ENCODE assay signal across 31 cellular contexts in the genomic region with DNA sequence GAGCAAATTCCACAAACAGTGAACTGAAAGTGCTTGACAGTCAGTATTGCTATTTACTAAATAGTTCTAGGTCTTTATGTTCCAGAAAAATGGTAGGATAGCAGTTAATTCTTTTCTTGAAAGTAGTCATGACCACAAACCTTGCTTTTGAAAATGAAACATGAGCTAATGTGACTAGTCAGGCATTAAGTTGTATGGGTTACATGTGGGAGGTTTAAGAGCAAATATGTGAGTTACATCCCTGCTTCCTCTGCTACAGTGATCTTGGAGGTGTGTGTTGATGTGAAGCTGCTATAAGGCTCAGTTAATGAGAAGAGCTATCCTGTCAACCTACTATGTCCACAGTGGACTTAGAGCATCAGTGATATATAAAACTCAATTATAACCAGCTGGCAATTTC.
DNase-seq lines count a peak whose midpoint lies in the region; ATAC-seq and TF ChIP-seq lines count a peak whose summit lies in the region.
"Had no signal": no experiment of that assay in that cellular context is flagged by ENCODE, and none has a peak within 500 bp of the region (broad histone marks: within the 10 kb centered on the region; RNA-seq: fewer than 3 reads in every experiment).

No MANE protein-coding gene starts in this region.

- H4K20me1 ChIP-seq in HCT116 (ENCODE audit: insufficient read depth), result no peaks in the 10 kb centered on the region

- H3K4me1 ChIP-seq in HCT116 (ENCODE audit: control insufficient read depth in 1 of 2, insufficient read depth in 2 of 2, low read length in 2 of 2), result no peaks in the 10 kb centered on the region
- H3K4me1 ChIP-seq: parathyroid adenoma had no signal

- RAD21 ChIA-PET in HCT116 (lab: Charles Lee; ENCODE audit: low non-redundant PET in 1 of 2, low total read pairs in 2 of 2, uncharacterized antibody in 2 of 2, unreplicated experiment in 2 of 2), result no interaction called here

- H3K4me3 ChIP-seq in HCT116 (replicated peaks in 1 of 2; ENCODE audit: low read depth in 1 of 2, low read length in 2 of 2), result no peak overlapping the region
- H3K4me3 ChIP-seq: PC-9, skin epidermis, thoracic aorta had no signal

- H3K27ac Mint-ChIP-seq in T-cell, result no peak overlapping the region
- H3K27ac Mint-ChIP-seq: activated CD8-positive, alpha-beta memory T cell treated with anti-CD3 and anti-CD28 coated beads, Interleukin-2, amount 10 ng/mL, durations not matched to agents 7 days and 5 days; B cell; CD8-positive, alpha-beta T cell; endodermal cell; stimulated activated naive CD8-positive, alpha-beta T cell treated with anti-CD3 and anti-CD28 coated beads, Interleukin-15, Interleukin-2, amounts not matched to agents 100 ng/mL and 50 ng/mL, for 24 hours had no signal

- BruUV-seq in HCT116 (replicated peaks; lab: Mats Ljungman, UMichigan), result no TSS peak

- H3K36me3 ChIP-seq in HCT116 (ENCODE audit: control insufficient read depth in 1 of 2, insufficient read depth in 2 of 2, low read length in 2 of 2), result no peaks in the 10 kb centered on the region
- H3K36me3 ChIP-seq: thoracic aorta had no signal

- H3K27me3 Mint-ChIP-seq in T-cell, result no peaks in the 10 kb centered on the region
- H3K27me3 Mint-ChIP-seq: activated CD8-positive, alpha-beta memory T cell treated with anti-CD3 and anti-CD28 coated beads, Interleukin-2, amount 10 ng/mL, durations not matched to agents 7 days and 5 days; B cell; stimulated activated naive CD8-positive, alpha-beta T cell treated with anti-CD3 and anti-CD28 coated beads, Interleukin-15, Interleukin-2, amounts not matched to agents 100 ng/mL and 50 ng/mL, for 24 hours had no signal

- peak overlapping the region; percentile 1 for H2AFZ ChIP-seq in HCT116 (ENCODE audit: low read depth, low read length, poor library complexity, severe bottlenecking)
- H2AFZ ChIP-seq: parathyroid adenoma, PC-9 had no signal

- CTCF ChIA-PET in HCT116 (lab: Charles Lee) (no interaction called here), T-cell (lab: Charles Lee) (no interaction called here)

- TF ChIP-seq POLR2A in HCT116 (IDR thresholded peaks at IDR 0.05; ENCODE audit: borderline replicate concordance, extremely low read depth, insufficient read depth, insufficient read length), result no peak

- H3K4me1 Mint-ChIP-seq in T-cell, result no peaks in the 10 kb centered on the region
- H3K4me1 Mint-ChIP-seq: activated CD8-positive, alpha-beta memory T cell treated with anti-CD3 and anti-CD28 coated beads, Interleukin-2, amount 10 ng/mL, durations not matched to agents 7 days and 5 days; B cell; endodermal cell had no signal

- peak; percentile 9 for DNase-seq in Daoy (ENCODE audit: low read depth)
- no peak for DNase-seq in HCT116 (ENCODE audit: low read depth, low spot score)
- DNase-seq in NCI-H2171 (lab: John Stamatoyannopoulos, UW), result peak; percentile 31
- DNase-seq in glomerular visceral epithelial cell (ENCODE audit: extremely low spot score), result peak; percentile 54
- DNase-seq in effector CD8-positive, alpha-beta T cell (lab: John Stamatoyannopoulos, UW), result no peak
- DNase-seq in T1000 (lab: John Stamatoyannopoulos, UW), result no peak
- no peak for DNase-seq in activated effector memory CD4-positive, alpha-beta T cell treated with anti-CD3 and anti-CD28 coated beads, Interleukin-2, amount 50 U/mL, for 16 hours
- no peak for DNase-seq in T-cell
- DNase-seq: ACHN; activated CD4-positive, alpha-beta T cell treated with anti-CD3 and anti-CD28 coated beads, Interleukin-2, amount 50 U/mL, for 4 hours; activated CD8-positive, alpha-beta memory T cell treated with anti-CD3 and anti-CD28 coated beads, Interleukin-2, amount 10 ng/mL, durations not matched to agents 7 days and 5 days; activated T-cell treated with anti-CD3 and anti-CD28 coated beads, Interleukin-2, amount 50 U/mL, for 4 hours; CD8-positive, alpha-beta T cell; central memory CD4-positive, alpha-beta T cell; endodermal cell; left ventricle myocardium superior; mesendoderm; NCI-H1436 treated with DMSO at 0.1 percent for 48 hours; NCI-H2081 treated with DMSO at 0.1 percent for 48 hours; NCI-H524; PC-9; retina; T-helper 2 cell had no signal

- H3K4me3 Mint-ChIP-seq in T-cell, result no peak overlapping the region
- H3K4me3 Mint-ChIP-seq: activated CD8-positive, alpha-beta memory T cell treated with anti-CD3 and anti-CD28 coated beads, Interleukin-2, amount 10 ng/mL, durations not matched to agents 7 days and 5 days; activated T-cell treated with anti-CD3 and anti-CD28 coated beads, Interleukin-2, amount 50 U/mL, for 4 hours; B cell; CD8-positive, alpha-beta T cell; endodermal cell; stimulated activated naive CD8-positive, alpha-beta T cell treated with anti-CD3 and anti-CD28 coated beads, Interleukin-15, Interleukin-2, amounts not matched to agents 100 ng/mL and 50 ng/mL, for 24 hours had no signal

- H3K9me3 ChIP-seq in HCT116 (ENCODE audit: control insufficient read depth in 1 of 2, insufficient read depth in 1 of 2, low read depth in 1 of 2, low read length in 2 of 2), result no peaks in the 10 kb centered on the region; a peak in 1 of 4 replicates
- H3K9me3 ChIP-seq: thoracic aorta had no signal

- H3K9me3 Mint-ChIP-seq in T-cell, result peaks cover under 1 to 12% (median 4%) of the 10 kb centered on the region in 3 donors
- H3K9me3 Mint-ChIP-seq: endodermal cell had no signal

- no peak overlapping the region for H3K4me2 ChIP-seq in HCT116 (ENCODE audit: low read length)
- H3K4me2 ChIP-seq: PC-9 had no signal

- no peaks in the 10 kb centered on the region for H3K79me2 ChIP-seq in HCT116 (ENCODE audit: insufficient read depth, low read length)
- H3K79me2 ChIP-seq: parathyroid adenoma had no signal

- POLR2A ChIA-PET in HCT116 (lab: Charles Lee), result no interaction called here
- POLR2A ChIA-PET in T-cell (lab: Charles Lee), result no interaction called here

- no peak for TF ChIP-seq RAD21 in HCT116 (IDR thresholded peaks at IDR 0.05; ENCODE audit: low read depth)

- no peak for TF ChIP-seq CTCF in HCT116 (IDR thresholded peaks at IDR 0.05 in 2 of 3, conservative IDR thresholded peaks at IDR 0.05 in 1 of 3; ENCODE audit: borderline replicate concordance in 1 of 3, insufficient read depth in 1 of 3, low read depth in 2 of 3, low read length in 2 of 3)

- H3K27ac ChIP-seq in HCT116 (ENCODE audit: low read depth, low read length), result no peak overlapping the region
- H3K27ac ChIP-seq: parathyroid adenoma, PC-9, skin epidermis, thoracic aorta had no signal

- intact Hi-C loops in HCT116 (cut with micrococcal nuclease), result no loop called here

- no peaks in the 10 kb centered on the region for H3K27me3 ChIP-seq in HCT116 (ENCODE audit: insufficient read depth, low read length)

- no peak for ATAC-seq in HCT116
- no peak for ATAC-seq in T-cell (replicated peaks in 1 of 4)
- ATAC-seq: activated CD4-positive, CD25-positive, alpha-beta regulatory T cell treated with anti-CD3 and anti-CD28 coated beads, Interleukin-2, amount 50 U/mL, for 24 hours; activated CD8-positive, alpha-beta memory T cell treated with anti-CD3 and anti-CD28 coated beads, Interleukin-2, amount 10 ng/mL, durations not matched to agents 7 days and 5 days; activated T-cell treated with anti-CD3 and anti-CD28 coated beads, Interleukin-2, amount 50 U/mL, for 4 hours; CD8-positive, alpha-beta T cell; left ventricle myocardium superior; Right ventricle myocardium inferior; SK-N-SH treated with all-trans-retinoic acid at 6 μM for 48 hours had no signal

- H3K9me2 ChIP-seq in HCT116 (ENCODE audit: insufficient read depth), result no peaks in the 10 kb centered on the region

- no peak overlapping the region for H3K9ac ChIP-seq in HCT116 (ENCODE audit: low read length)
- H3K9ac ChIP-seq: parathyroid adenoma had no signal

- no peaks in the 10 kb centered on the region for H3K36me3 Mint-ChIP-seq in T-cell
- H3K36me3 Mint-ChIP-seq: activated CD8-positive, alpha-beta memory T cell treated with anti-CD3 and anti-CD28 coated beads, Interleukin-2, amount 10 ng/mL, durations not matched to agents 7 days and 5 days; CD8-positive, alpha-beta T cell had no signal

TF ChIP-seq in HCT116, 20 proteins besides CTCF, POLR2A, EP300 and RAD21:
- no peak for TF ChIP-seq CEBPB (IDR thresholded peaks at IDR 0.05; ENCODE audit: low read depth)
- no peak for TF ChIP-seq ZNF274 (IDR thresholded peaks at IDR 0.05; ENCODE audit: low read depth, low read length)
- TF ChIP-seq, protein P1, sequence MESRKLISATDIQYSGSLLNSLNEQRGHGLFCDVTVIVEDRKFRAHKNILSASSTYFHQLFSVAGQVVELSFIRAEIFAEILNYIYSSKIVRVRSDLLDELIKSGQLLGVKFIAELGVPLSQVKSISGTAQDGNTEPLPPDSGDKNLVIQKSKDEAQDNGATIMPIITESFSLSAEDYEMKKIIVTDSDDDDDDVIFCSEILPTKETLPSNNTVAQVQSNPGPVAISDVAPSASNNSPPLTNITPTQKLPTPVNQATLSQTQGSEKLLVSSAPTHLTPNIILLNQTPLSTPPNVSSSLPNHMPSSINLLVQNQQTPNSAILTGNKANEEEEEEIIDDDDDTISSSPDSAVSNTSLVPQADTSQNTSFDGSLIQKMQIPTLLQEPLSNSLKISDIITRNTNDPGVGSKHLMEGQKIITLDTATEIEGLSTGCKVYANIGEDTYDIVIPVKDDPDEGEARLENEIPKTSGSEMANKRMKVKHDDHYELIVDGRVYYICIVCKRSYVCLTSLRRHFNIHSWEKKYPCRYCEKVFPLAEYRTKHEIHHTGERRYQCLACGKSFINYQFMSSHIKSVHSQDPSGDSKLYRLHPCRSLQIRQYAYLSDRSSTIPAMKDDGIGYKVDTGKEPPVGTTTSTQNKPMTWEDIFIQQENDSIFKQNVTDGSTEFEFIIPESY (IDR thresholded peaks at IDR 0.05; ENCODE audit: extremely low read depth, insufficient replicate concordance, low read length), result no peak
- TF ChIP-seq FOSL1 (IDR thresholded peaks at IDR 0.05; ENCODE audit: low read depth), result no peak
- no peak for TF ChIP-seq SP1 (IDR thresholded peaks at IDR 0.05; ENCODE audit: low read depth)
- no peak for TF ChIP-seq YY1 (IDR thresholded peaks at IDR 0.05; ENCODE audit: extremely low read depth, insufficient replicate concordance, low read depth, low read length)
- no peak for TF ChIP-seq SIN3A (IDR thresholded peaks at IDR 0.05; ENCODE audit: low read depth)
- TF ChIP-seq CBX3 (IDR thresholded peaks at IDR 0.05; ENCODE audit: low read depth), result no peak
- no peak for TF ChIP-seq JUND (IDR thresholded peaks at IDR 0.05)

Comparison
In these comparisons a context has a peak if more than half of its experiments do, and no peak if none do; other contexts are left out.
1. DNase-seq: peak in Daoy (single experiment), NCI-H2171 (single experiment) and glomerular visceral epithelial cell (single experiment); none in HCT116 (single experiment), effector CD8-positive, alpha-beta T cell (single experiment), T1000 (single experiment), activated effector memory CD4-positive, alpha-beta T cell treated with anti-CD3 and anti-CD28 coated beads, Interleukin-2, amount 50 U/mL, for 16 hours (single experiment) and T-cell (0 of 34).